In the genomic region with DNA sequence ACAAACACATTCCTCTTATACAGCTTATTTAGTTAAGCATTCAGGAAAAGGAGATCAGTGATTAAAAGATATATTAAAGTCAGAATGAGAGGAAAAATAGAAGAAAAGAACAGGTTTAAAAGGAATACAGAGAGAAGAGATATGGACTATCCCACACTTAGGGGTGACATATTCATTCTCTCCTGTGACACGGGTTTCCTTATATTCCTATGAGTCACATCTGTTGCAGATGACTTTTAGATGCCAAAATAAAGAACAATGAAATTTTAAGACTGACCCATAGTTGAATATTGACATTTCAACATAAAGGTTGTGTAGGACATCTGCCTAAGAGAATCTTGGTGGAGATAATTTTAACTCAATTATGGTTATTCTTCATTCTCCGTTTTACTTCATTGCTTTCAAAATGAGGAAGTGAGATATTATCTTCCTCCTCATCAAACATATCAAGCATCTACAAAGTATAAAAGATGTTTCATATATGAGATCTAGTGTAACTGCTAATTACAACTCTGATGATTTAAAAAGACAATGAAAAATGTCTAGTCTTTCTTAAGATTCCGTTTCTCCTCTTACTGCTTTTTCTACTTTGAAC, we compare ENCODE assay signal across 13 cellular contexts.
DNase-seq lines count a peak whose midpoint lies in the region; ATAC-seq and TF ChIP-seq lines count a peak whose summit lies in the region.
"Had no signal": no experiment of that assay in that cellular context is flagged by ENCODE, and none has a peak within 500 bp of the region (broad histone marks: within the 10 kb centered on the region; RNA-seq: fewer than 3 reads in every experiment).

No MANE protein-coding gene starts in this region.

- H3K79me1 ChIP-seq in trophoblast cell (ENCODE audit: low read length), result no peaks in the 10 kb centered on the region

- H3K14ac ChIP-seq in trophoblast cell (ENCODE audit: low read length), result no peak overlapping the region

- peak overlapping the region in 6 of 11 experiments; percentile 5 to 50 (median 20); a peak in 9 of 22 replicates for H3K4me2 ChIP-seq in BLaER1 treated with 17β-estradiol and CSF1 and Interleukin-3, amounts not matched to agents 10 nM and 100 nM
- H3K4me2 ChIP-seq in OCI-LY1 (ENCODE audit: low read length), result peak overlapping the region; percentile 61
- no peak overlapping the region for H3K4me2 ChIP-seq in trophoblast cell (ENCODE audit: low read length)

- no peaks in the 10 kb centered on the region for H3K9me2 ChIP-seq in OCI-LY1 (ENCODE audit: low read depth, low read length)

- H3K4ac ChIP-seq in trophoblast cell (ENCODE audit: low read depth, low read length), result no peak overlapping the region

- no peak overlapping the region for H3K18ac ChIP-seq in trophoblast cell (ENCODE audit: low read length)

- WGBS in trophoblast cell (ENCODE audit: extremely low coverage, insufficient coverage, insufficient read length), result no CpG with 5 or more reads among the region's 3 CpGs

- peak; percentile 66 for ATAC-seq in GM18858 (IDR thresholded peaks at IDR 0.05; ENCODE audit: unreplicated experiment)
- peak; percentile 80 for ATAC-seq in HG02938 (IDR thresholded peaks at IDR 0.05; ENCODE audit: unreplicated experiment)
- no peak for ATAC-seq in stimulated activated naive CD8-positive, alpha-beta T cell treated with anti-CD3 and anti-CD28 coated beads, Interleukin-15, Interleukin-2, amounts not matched to agents 100 U/mL and 50 U/mL, for 24 hours
- ATAC-seq: psoas muscle had no signal

- H4K20me1 ChIP-seq in BLaER1 treated with 17β-estradiol and CSF1 and Interleukin-3, amounts not matched to agents 10 nM and 100 nM, result no peaks in the 10 kb centered on the region
- H4K20me1 ChIP-seq in OCI-LY1 (ENCODE audit: insufficient read depth, low read length), result no peaks in the 10 kb centered on the region

- peaks cover 13% of the 10 kb centered on the region for H3F3A ChIP-seq in OCI-LY1 (ENCODE audit: insufficient read depth, low read length)

- H2BK5ac ChIP-seq in trophoblast cell (ENCODE audit: low read depth, low read length, poor library complexity), result no peak overlapping the region

- H3K79me2 ChIP-seq in OCI-LY1 (ENCODE audit: insufficient read depth, low read length) (no peaks in the 10 kb centered on the region), trophoblast cell (ENCODE audit: control insufficient read depth, insufficient read depth, low read length, poor library complexity) (no peaks in the 10 kb centered on the region)

- DNase-seq in trophoblast cell, result no peak
- DNase-seq in NCI-H1092 treated with DMSO at 0.1 percent for 48 hours (lab: John Stamatoyannopoulos, UW), result no peak
- no peak for DNase-seq in stimulated activated naive CD8-positive, alpha-beta T cell treated with anti-CD3 and anti-CD28 coated beads, Interleukin-15, Interleukin-2, amounts not matched to agents 100 U/mL and 50 U/mL, for 24 hours
- DNase-seq in NCI-H187 treated with DMSO at 0.1 percent for 48 hours (lab: John Stamatoyannopoulos, UW), result no peak
- DNase-seq: C1 segment of cervical spinal cord, HFFc6, NCI-H1105, psoas muscle had no signal

- H3K4me1 ChIP-seq in BLaER1 treated with 17β-estradiol and CSF1 and Interleukin-3, amounts not matched to agents 10 nM and 100 nM, result peaks cover 0 to 19% (median 8%) of the 10 kb centered on the region in 10 experiments; a peak in 8 of 20 replicates
- H3K4me1 ChIP-seq in OCI-LY1 (ENCODE audit: insufficient read depth, low read length, severe bottlenecking), result peaks cover 20% of the 10 kb centered on the region
- H3K4me1 ChIP-seq in trophoblast cell (ENCODE audit: control insufficient read depth in 1 of 2, insufficient read depth in 2 of 2, low read length in 2 of 2), result no peaks in the 10 kb centered on the region
- H3K4me1 ChIP-seq: psoas muscle had no signal

- H2AFZ ChIP-seq in OCI-LY1 (ENCODE audit: low read length), result peak overlapping the region; percentile 100
- no peak overlapping the region for H2AFZ ChIP-seq in trophoblast cell (ENCODE audit: insufficient read depth, low read length, poor library complexity)

- no peak overlapping the region for H3K4me3 ChIP-seq in BLaER1 treated with 17β-estradiol and CSF1 and Interleukin-3, amounts not matched to agents 10 nM and 100 nM
- H3K4me3 ChIP-seq in OCI-LY1 (ENCODE audit: low read depth, low read length, poor library complexity, severe bottlenecking) (peak overlapping the region; percentile 8), trophoblast cell (ENCODE audit: low read depth, low read length) (no peak overlapping the region)
- H3K4me3 ChIP-seq: psoas muscle had no signal

- no peak overlapping the region for H2BK12ac ChIP-seq in trophoblast cell (ENCODE audit: low read length)

- no peak overlapping the region for H3K23ac ChIP-seq in trophoblast cell (ENCODE audit: low read length)

- no peak overlapping the region for H4K12ac ChIP-seq in trophoblast cell (ENCODE audit: low read depth, low read length)

- H4K8ac ChIP-seq in trophoblast cell (ENCODE audit: low read depth, low read length), result no peak overlapping the region

- peaks cover 8 to 46% (median 23%) of the 10 kb centered on the region in 11 experiments; a peak in 21 of 22 replicates for H3K9me3 ChIP-seq in BLaER1 treated with 17β-estradiol and CSF1 and Interleukin-3, amounts not matched to agents 10 nM and 100 nM (replicated peaks in 1 of 11)
- H3K9me3 ChIP-seq in OCI-LY1 (ENCODE audit: low read length), result no peaks in the 10 kb centered on the region; the same call in 1 of the 2 replicates
- no peaks in the 10 kb centered on the region for H3K9me3 ChIP-seq in trophoblast cell (ENCODE audit: insufficient read depth, low read depth, low read length)
- H3K9me3 ChIP-seq: psoas muscle had no signal

- no peak for TF ChIP-seq CTCF in OCI-LY1 (IDR thresholded peaks at IDR 0.05; ENCODE audit: low read length)

- H3K27ac ChIP-seq in BLaER1 treated with 17β-estradiol and CSF1 and Interleukin-3, amounts not matched to agents 10 nM and 100 nM, result peak overlapping the region in 2 of 11 experiments; percentile 20 to 46; a peak in 3 of 22 replicates
- H3K27ac ChIP-seq in OCI-LY1 (ENCODE audit: low read depth, low read length, poor library complexity, severe bottlenecking), result peak overlapping the region; percentile 94
- no peak overlapping the region for H3K27ac ChIP-seq in trophoblast cell (ENCODE audit: low read depth, low read length)
- H3K27ac ChIP-seq: HL-60, psoas muscle had no signal

- no peak overlapping the region for H4K91ac ChIP-seq in trophoblast cell (ENCODE audit: low read depth, low read length)

- H2AK5ac ChIP-seq in trophoblast cell (ENCODE audit: low read length), result no peak overlapping the region

- H2BK120ac ChIP-seq in trophoblast cell (ENCODE audit: insufficient read depth, low read length, poor library complexity), result no peak overlapping the region

- H3K36me3 ChIP-seq in BLaER1 treated with 17β-estradiol and CSF1 and Interleukin-3, amounts not matched to agents 10 nM and 100 nM, result peaks cover 0 to 9% (median 0%) of the 10 kb centered on the region in 11 experiments; a peak in 2 of 22 replicates
- H3K36me3 ChIP-seq in OCI-LY1 (ENCODE audit: insufficient read depth, low read length) (peaks cover 4% of the 10 kb centered on the region; the same call in 1 of the 2 replicates), trophoblast cell (ENCODE audit: control insufficient read depth in 1 of 2, insufficient read depth in 2 of 2, low read length in 2 of 2) (no peaks in the 10 kb centered on the region)

- no peaks in the 10 kb centered on the region for H3K27me3 ChIP-seq in BLaER1 treated with 17β-estradiol and CSF1 and Interleukin-3, amounts not matched to agents 10 nM and 100 nM
- no peaks in the 10 kb centered on the region for H3K27me3 ChIP-seq in OCI-LY1 (ENCODE audit: insufficient read depth, low read length)
- no peaks in the 10 kb centered on the region for H3K27me3 ChIP-seq in trophoblast cell (ENCODE audit: insufficient read depth, low read length)

- no peak overlapping the region for H3K9ac ChIP-seq in BLaER1 treated with 17β-estradiol and CSF1 and Interleukin-3, amounts not matched to agents 10 nM and 100 nM
- H3K9ac ChIP-seq in OCI-LY1 (ENCODE audit: low read length) (peak overlapping the region; percentile 53), trophoblast cell (ENCODE audit: low read length) (no peak overlapping the region)
